Comparison of ENCODE assay signal across 27 cellular contexts in genomic region chr7:2010101-2010500, GRCh38.
A peak's percentile ranks its signal among the peaks of the same experiment; 100 is the strongest.
DNase-seq lines count a peak whose midpoint lies in the region; ATAC-seq, FAIRE-seq and TF ChIP-seq lines count a peak whose summit lies in the region.
"Had no signal": no experiment of that assay in that cellular context is flagged by ENCODE, and none has a peak within 500 bp of the region (broad histone marks: within the 10 kb centered on the region; RNA-seq: fewer than 3 reads in every experiment).

No MANE protein-coding gene starts in this region.

- TF ChIP-seq CTCF in endodermal cell (conservative IDR thresholded peaks at IDR 0.05), result no peak
- no peak for TF ChIP-seq CTCF in kidney (IDR thresholded peaks at IDR 0.05; ENCODE audit: borderline replicate concordance, extremely low read depth, insufficient read depth)
- TF ChIP-seq CTCF in type B pancreatic cell (conservative IDR thresholded peaks at IDR 0.05), result no peak

- peak overlapping the region; percentile 61 for H3K27ac Mint-ChIP-seq in endodermal cell
- peak overlapping the region; percentile 58 for H3K27ac Mint-ChIP-seq in type B pancreatic cell
- H3K27ac Mint-ChIP-seq: activated CD4-positive, alpha-beta memory T cell treated with anti-CD3 and anti-CD28 coated beads for 36 hours; T-cell had no signal

- ATAC-seq in HG03378 (IDR thresholded peaks at IDR 0.05; ENCODE audit: unreplicated experiment), result no peak
- ATAC-seq: activated CD4-positive, CD25-positive, alpha-beta regulatory T cell treated with anti-CD3 and anti-CD28 coated beads, Interleukin-2, amount 50 U/mL, for 24 hours; naive thymus-derived CD4-positive, alpha-beta T cell; T-cell had no signal

- FAIRE-seq in kidney (lab: Jason Lieb, UNC) (no peak), urothelium cell line (lab: Jason Lieb, UNC) (no peak)
- FAIRE-seq: A204.1, endothelial cell of umbilical vein, H54, HTR-8/SVneo had no signal

- no peak overlapping the region for H3K4me3 ChIP-seq in endodermal cell (ENCODE audit: low read length)
- H3K4me3 ChIP-seq in kidney (ENCODE audit: low read length in 2 of 2), result no peak overlapping the region
- H3K4me3 ChIP-seq: cardiac muscle cell, upper lobe of left lung had no signal

- H3K4me3 Mint-ChIP-seq in endodermal cell (no peak overlapping the region), type B pancreatic cell (no peak overlapping the region)
- H3K4me3 Mint-ChIP-seq: activated CD4-positive, alpha-beta memory T cell treated with anti-CD3 and anti-CD28 coated beads for 36 hours; naive thymus-derived CD4-positive, alpha-beta T cell; T-cell had no signal

- no peak overlapping the region for H3K27ac ChIP-seq in endodermal cell (ENCODE audit: low read depth, low read length)
- no peak overlapping the region for H3K27ac ChIP-seq in kidney (ENCODE audit: low read depth in 2 of 2, low read length in 2 of 2)
- H3K27ac ChIP-seq: cardiac muscle cell, upper lobe of left lung had no signal

- no peak overlapping the region for H3K9ac ChIP-seq in endodermal cell (ENCODE audit: extremely low read depth, low read length, poor library complexity, severe bottlenecking)
- H3K9ac ChIP-seq in kidney (ENCODE audit: low read length in 2 of 2), result no peak overlapping the region

- peak; percentile 37 for DNase-seq in activated effector memory CD4-positive, alpha-beta T cell treated with anti-CD3 and anti-CD28 coated beads, Interleukin-2, amount 50 U/mL, for 16 hours
- DNase-seq in activated effector memory CD4-positive, alpha-beta T cell treated with Interleukin-2 at 50 U/mL for 16 hours, result no peak
- DNase-seq in endodermal cell (no peak), kidney (peak; percentile 53), type B pancreatic cell (ENCODE audit: extremely low spot score, unreplicated experiment) (no peak), urothelium cell line (ENCODE audit: low spot score) (no peak), head of caudate nucleus (no peak)
- DNase-seq: activated CD4-positive, alpha-beta memory T cell treated with anti-CD3 and anti-CD28 coated beads for 36 hours; activated T-cell treated with anti-CD3 and anti-CD28 coated beads for 4 hours; amniotic stem cell; DND-41; KG1; MM.1S; naive thymus-derived CD4-positive, alpha-beta T cell; NCI-H1417 treated with DMSO at 0.1 percent for 48 hours; NCI-H446 treated with DMSO at 0.1 percent for 48 hours; SIG-M5; stimulated activated CD8-positive, alpha-beta memory T cell treated with anti-CD3 and anti-CD28 coated beads, Interleukin-4, amount 100 ng/mL, for 48 hours; T-cell had no signal

- intact Hi-C loops in kidney (cut with DNase I), result no loop called here
- intact Hi-C loops in head of caudate nucleus (cut with DNase I), result no loop called here

- no peaks in the 10 kb centered on the region for H3K4me1 ChIP-seq in endodermal cell (ENCODE audit: control insufficient read depth, insufficient read depth, low read length)
- H3K4me1 ChIP-seq in kidney (ENCODE audit: control insufficient read depth in 1 of 2, insufficient read depth in 1 of 2, low read depth in 1 of 2, low read length in 2 of 2), result no peaks in the 10 kb centered on the region
- H3K4me1 ChIP-seq: upper lobe of left lung had no signal

- no peaks in the 10 kb centered on the region for H3K4me1 Mint-ChIP-seq in endodermal cell
- H3K4me1 Mint-ChIP-seq in type B pancreatic cell (ENCODE audit: unreplicated experiment), result peaks cover 23% of the 10 kb centered on the region

- peaks cover 15% of the 10 kb centered on the region for H3K36me3 Mint-ChIP-seq in endodermal cell (ENCODE audit: low read depth)
- no peaks in the 10 kb centered on the region for H3K36me3 Mint-ChIP-seq in type B pancreatic cell
- H3K36me3 Mint-ChIP-seq: activated CD4-positive, alpha-beta memory T cell treated with anti-CD3 and anti-CD28 coated beads for 36 hours had no signal

- H3K9me3 ChIP-seq in endodermal cell (ENCODE audit: control insufficient read depth, low read length) (no peaks in the 10 kb centered on the region), kidney (ENCODE audit: control insufficient read depth in 1 of 2, low read length in 2 of 2) (no peaks in the 10 kb centered on the region)
- H3K9me3 ChIP-seq: upper lobe of left lung had no signal

- WGBS in endodermal cell (ENCODE audit: insufficient coverage in 1 of 2, insufficient read length in 1 of 2), 2 experiments, result 94 to 95% methylated on average over 15 to 17 of the region's 17 CpGs

- H3K27me3 Mint-ChIP-seq in endodermal cell (ENCODE audit: insufficient read depth), result no peaks in the 10 kb centered on the region
- no peaks in the 10 kb centered on the region for H3K27me3 Mint-ChIP-seq in type B pancreatic cell
- H3K27me3 Mint-ChIP-seq: activated CD4-positive, alpha-beta memory T cell treated with anti-CD3 and anti-CD28 coated beads for 36 hours; naive thymus-derived CD4-positive, alpha-beta T cell; T-cell had no signal

- H3K9me3 Mint-ChIP-seq in endodermal cell (no peaks in the 10 kb centered on the region), type B pancreatic cell (no peaks in the 10 kb centered on the region)
- H3K9me3 Mint-ChIP-seq: activated CD4-positive, alpha-beta memory T cell treated with anti-CD3 and anti-CD28 coated beads for 36 hours; naive thymus-derived CD4-positive, alpha-beta T cell; T-cell had no signal

- H3K36me3 ChIP-seq in endodermal cell (ENCODE audit: control insufficient read depth, insufficient read depth, low read length), result no peaks in the 10 kb centered on the region
- no peaks in the 10 kb centered on the region for H3K36me3 ChIP-seq in kidney (ENCODE audit: control insufficient read depth in 1 of 2, insufficient read depth in 2 of 2, low read length in 2 of 2)
- H3K36me3 ChIP-seq: cardiac muscle cell had no signal

- H3K27me3 ChIP-seq in endodermal cell (ENCODE audit: control insufficient read depth, insufficient read depth, low read length, poor library complexity, severe bottlenecking), result no peaks in the 10 kb centered on the region
- H3K27me3 ChIP-seq: cardiac muscle cell, upper lobe of left lung had no signal

Comparison
In these comparisons a context has a peak if more than half of its experiments do, and no peak if none do; other contexts are left out.
1. DNase-seq: peak in activated effector memory CD4-positive, alpha-beta T cell treated with anti-CD3 and anti-CD28 coated beads, Interleukin-2, amount 50 U/mL, for 16 hours (single experiment) and kidney (single experiment); none in activated effector memory CD4-positive, alpha-beta T cell treated with Interleukin-2 at 50 U/mL for 16 hours (single experiment), endodermal cell (single experiment), type B pancreatic cell (single experiment), urothelium cell line (single experiment) and head of caudate nucleus (0 of 42).